Comparison of ENCODE assay signal across 14 cellular contexts in the genomic region with DNA sequence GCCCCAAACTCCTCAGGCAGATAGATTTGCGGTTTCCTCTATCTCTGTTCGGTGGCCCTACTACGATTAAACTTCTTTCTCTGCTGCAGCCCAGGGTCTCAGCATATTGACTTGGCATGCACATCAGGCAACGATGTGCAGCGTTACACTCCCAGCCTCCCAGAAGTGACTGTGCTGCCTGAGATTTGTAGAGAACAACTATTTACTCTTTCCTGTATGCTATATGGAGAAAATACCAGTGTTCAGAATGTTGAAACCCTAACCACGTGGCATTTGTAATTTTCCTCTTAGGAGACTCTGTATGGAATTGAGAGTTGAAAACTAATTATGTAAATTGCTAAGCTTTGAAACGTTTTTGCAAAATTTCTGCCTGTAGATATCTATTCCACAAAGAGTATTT.
"Had no signal": no experiment of that assay in that cellular context is flagged by ENCODE, and none has a peak within 500 bp of the region (broad histone marks: within the 10 kb centered on the region; RNA-seq: fewer than 3 reads in every experiment).

No MANE protein-coding gene starts in this region.

- H3K4me1 Mint-ChIP-seq: stimulated activated effector memory CD8-positive, alpha-beta T cell treated with anti-CD3 and anti-CD28 coated beads, Interleukin-12 subunit alpha, Interleukin-12 subunit beta, amount 100 ng/mL, for 72 hours had no signal

- H3K9me3 ChIP-seq: body of pancreas, sigmoid colon had no signal

- H3K27ac Mint-ChIP-seq: activated naive CD4-positive, alpha-beta T cell treated with anti-CD3 and anti-CD28 coated beads, Interleukin-2, amount 50 U/mL, for 72 hours; activated T-helper 2 cell treated with anti-CD3 and anti-CD28 coated beads, Interferon-gamma antibody, Interleukin-2, Interleukin-4, amounts not matched to agents 10 μg/mL and 5 μg/mL and 100 μg/mL, durations not matched to agents 14 hours and 24 hours and 36 hours; stimulated activated effector memory CD8-positive, alpha-beta T cell treated with anti-CD3 and anti-CD28 coated beads, Interleukin-12 subunit alpha, Interleukin-12 subunit beta, amount 100 ng/mL, for 72 hours had no signal

- ATAC-seq: activated CD4-positive, CD25-positive, alpha-beta regulatory T cell treated with anti-CD3 and anti-CD28 coated beads, Interleukin-2, amount 50 U/mL, for 24 hours; activated naive CD4-positive, alpha-beta T cell treated with anti-CD3 and anti-CD28 coated beads, Interleukin-2, amount 50 U/mL, for 72 hours; body of pancreas; stimulated activated effector memory CD8-positive, alpha-beta T cell treated with anti-CD3 and anti-CD28 coated beads, Interleukin-12 subunit alpha, Interleukin-12 subunit beta, amount 100 ng/mL, for 72 hours had no signal

- H3K36me3 ChIP-seq: sigmoid colon, tibial artery had no signal

- H3K27me3 ChIP-seq: body of pancreas, sigmoid colon, tibial artery had no signal

- H3K27ac ChIP-seq: body of pancreas, sigmoid colon, tibial artery had no signal

- H3K36me3 Mint-ChIP-seq: activated naive CD4-positive, alpha-beta T cell treated with anti-CD3 and anti-CD28 coated beads, Interleukin-2, amount 50 U/mL, for 72 hours; stimulated activated effector memory CD8-positive, alpha-beta T cell treated with anti-CD3 and anti-CD28 coated beads, Interleukin-12 subunit alpha, Interleukin-12 subunit beta, amount 100 ng/mL, for 72 hours had no signal

- DNase-seq: activated CD4-positive, alpha-beta T cell treated with anti-CD3 and anti-CD28 coated beads, Interleukin-2, amount 50 U/mL, for 1 hour; amniotic stem cell; body of pancreas; effector memory CD4-positive, alpha-beta T cell; foreskin melanocyte; sigmoid colon; stimulated activated CD4-positive, alpha-beta T cell treated with anti-CD3 and anti-CD28 coated beads, Interleukin-1b, Interleukin-23, amount 100 ng/mL, for 48 hours; T-helper 2 cell; tibial artery had no signal

- H3K4me3 ChIP-seq: body of pancreas, sigmoid colon, tibial artery had no signal

- H3K9me3 Mint-ChIP-seq: activated naive CD4-positive, alpha-beta T cell treated with anti-CD3 and anti-CD28 coated beads, Interleukin-2, amount 50 U/mL, for 72 hours; activated T-helper 2 cell treated with anti-CD3 and anti-CD28 coated beads, Interferon-gamma antibody, Interleukin-2, Interleukin-4, amounts not matched to agents 10 μg/mL and 5 μg/mL and 100 μg/mL, durations not matched to agents 14 hours and 24 hours and 36 hours; neural crest cell had no signal

- H3K4me3 Mint-ChIP-seq: neural crest cell; stimulated activated effector memory CD8-positive, alpha-beta T cell treated with anti-CD3 and anti-CD28 coated beads, Interleukin-12 subunit alpha, Interleukin-12 subunit beta, amount 100 ng/mL, for 72 hours had no signal
